In the genomic region with DNA sequence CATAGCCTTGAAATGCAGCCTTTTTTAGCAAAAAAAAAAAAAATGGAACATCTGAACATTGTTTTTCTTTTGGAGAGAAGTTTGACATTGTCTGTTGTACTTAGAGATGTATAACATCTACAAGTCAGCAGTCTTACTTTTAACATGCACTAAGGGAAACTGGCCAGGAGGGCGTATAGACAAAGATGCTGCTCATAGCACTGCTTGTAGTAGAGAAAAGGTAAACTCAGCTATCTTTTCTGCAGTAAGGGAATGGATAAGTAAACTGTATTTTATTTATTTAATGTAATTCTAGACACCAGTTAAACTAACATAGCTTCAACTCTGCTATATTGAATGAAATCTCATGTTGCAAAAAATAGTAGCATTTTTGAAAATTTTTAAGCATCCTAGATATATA, we compare ENCODE assay signal across 23 cellular contexts.
"Had no signal": no experiment of that assay in that cellular context is flagged by ENCODE, and none has a peak within 500 bp of the region (broad histone marks: within the 10 kb centered on the region; RNA-seq: fewer than 3 reads in every experiment).

No MANE protein-coding gene starts in this region.

- ATAC-seq: activated CD8-positive, alpha-beta memory T cell treated with anti-CD3 and anti-CD28 coated beads, Interleukin-2, amount 10 ng/mL, durations not matched to agents 7 days and 5 days; activated CD8-positive, alpha-beta T cell treated with anti-CD3 and anti-CD28 coated beads, Interleukin-2, amount 10 ng/mL, durations not matched to agents 7 days and 5 days; activated naive CD8-positive, alpha-beta T cell treated with anti-CD3 and anti-CD28 coated beads, Interleukin-2, amount 50 U/mL, for 24 hours had no signal

- DNase-seq: activated B cell treated with CpG ODN at 0.5 μM for 24 hours; activated CD4-positive, alpha-beta memory T cell treated with anti-CD3 and anti-CD28 coated beads, Interleukin-2, amount 10 ng/mL, durations not matched to agents 7 days and 5 days; activated CD4-positive, alpha-beta T cell treated with anti-CD3 and anti-CD28 coated beads for 48 hours; activated CD4-positive, alpha-beta T cell treated with anti-CD3 and anti-CD28 coated beads, Interleukin-2, amount 10 ng/mL, durations not matched to agents 7 days and 5 days; activated CD4-positive, alpha-beta T cell treated with anti-CD3 and anti-CD28 coated beads, Interleukin-2, amount 50 U/mL, for 48 hours; activated CD4-positive, CD25-positive, alpha-beta regulatory T cell treated with anti-CD3 and anti-CD28 coated beads, Interleukin-2, amount 50 U/mL, for 72 hours; activated CD8-positive, alpha-beta memory T cell treated with anti-CD3 and anti-CD28 coated beads for 24 hours; activated CD8-positive, alpha-beta memory T cell treated with anti-CD3 and anti-CD28 coated beads, Interleukin-2, amount 10 ng/mL, durations not matched to agents 7 days and 5 days; activated CD8-positive, alpha-beta memory T cell treated with anti-CD3 and anti-CD28 coated beads, Interleukin-2, amount 50 U/mL, for 48 hours; activated CD8-positive, alpha-beta T cell treated with anti-CD3 and anti-CD28 coated beads, Interleukin-2, amount 10 ng/mL, durations not matched to agents 7 days and 5 days; activated effector memory CD4-positive, alpha-beta T cell treated with Interleukin-2 at 50 U/mL for 16 hours; activated gamma-delta T cell; activated naive CD4-positive, alpha-beta T cell treated with anti-CD3 and anti-CD28 coated beads, Interleukin-2, amount 10 ng/mL, durations not matched to agents 7 days and 5 days; activated naive CD4-positive, alpha-beta T cell treated with Interleukin-2 at 50 U/mL for 16 hours; activated naive CD8-positive, alpha-beta T cell treated with anti-CD3 and anti-CD28 coated beads, Interleukin-2, amount 10 ng/mL, durations not matched to agents 7 days and 5 days; activated naive CD8-positive, alpha-beta T cell treated with anti-CD3 and anti-CD28 coated beads, Interleukin-2, amount 50 U/mL, for 24 hours; activated T-cell treated with anti-CD3 and anti-CD28 coated beads, Interleukin-2, amount 50 U/mL, for 24 hours; activated T-cell treated with anti-CD3 and anti-CD28 coated beads, Interleukin-2, amount 50 U/mL, for 48 hours; amygdala; anterior cingulate cortex; central memory CD4-positive, alpha-beta T cell; T-helper 2 cell; T-helper 9 cell had no signal
